Comparison of ENCODE assay signal across 28 cellular contexts in the genomic region with DNA sequence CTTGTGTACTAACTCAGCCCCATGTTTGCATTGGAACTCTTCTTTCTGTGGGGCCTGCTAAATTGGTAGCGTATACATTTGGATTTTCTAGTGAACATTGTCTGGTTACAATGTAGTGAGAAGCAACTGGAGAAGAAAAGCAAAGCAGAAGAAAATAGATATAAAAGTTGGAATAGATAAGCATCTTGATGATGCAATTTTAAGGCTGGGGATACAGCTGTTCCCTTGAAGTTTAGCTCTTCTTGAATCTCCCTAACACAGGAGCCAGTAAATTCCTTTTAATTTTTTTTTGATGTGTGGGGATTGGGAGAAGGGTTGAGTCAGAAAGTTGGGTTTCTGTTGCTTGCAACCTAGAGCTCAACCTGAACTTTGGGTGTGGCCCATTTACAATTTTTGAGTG.
"Had no signal": no experiment of that assay in that cellular context is flagged by ENCODE, and none has a peak within 500 bp of the region (broad histone marks: within the 10 kb centered on the region; RNA-seq: fewer than 3 reads in every experiment).

No MANE protein-coding gene starts in this region.

- H3K9me3 ChIP-seq: colonic mucosa, esophagus muscularis mucosa, esophagus squamous epithelium, gastrocnemius medialis, heart left ventricle had no signal

- H3K4me3 ChIP-seq: colonic mucosa, coronary artery, dorsolateral prefrontal cortex, esophagus muscularis mucosa, esophagus squamous epithelium, gastrocnemius medialis, gastroesophageal sphincter, heart left ventricle, heart right ventricle had no signal

- DNase-seq: colonic mucosa; cortex of kidney; dermis blood vessel endothelial cell; dorsolateral prefrontal cortex; effector CD4-positive, alpha-beta T cell; effector CD8-positive, alpha-beta T cell; effector memory CD4-positive, alpha-beta T cell; effector memory CD8-positive, alpha-beta T cell; endodermal cell; erythroblast; esophagus squamous epithelium; foreskin fibroblast; foreskin keratinocyte; foreskin melanocyte; gastrocnemius medialis; glutamatergic neuron; head of caudate nucleus; heart left ventricle; heart right ventricle had no signal

- FAIRE-seq: colon, endometrium, endothelial cell of umbilical vein, frontal cortex had no signal

- ATAC-seq: effector memory CD8-positive, alpha-beta T cell; esophagus mucosa; foreskin keratinocyte; gastrocnemius medialis; gastroesophageal sphincter; heart left ventricle; heart right ventricle had no signal

- H3K27ac ChIP-seq: colonic mucosa, coronary artery, dorsolateral prefrontal cortex, epithelial cell of prostate, esophagus muscularis mucosa, esophagus squamous epithelium, foreskin keratinocyte, gastrocnemius medialis, gastroesophageal sphincter, heart left ventricle, heart right ventricle had no signal

- H3K27me3 ChIP-seq: colonic mucosa, esophagus muscularis mucosa, esophagus squamous epithelium, foreskin keratinocyte, gastrocnemius medialis, gastroesophageal sphincter, heart left ventricle, heart right ventricle had no signal

- H3K4me1 ChIP-seq: colonic mucosa, esophagus muscularis mucosa, esophagus squamous epithelium, foreskin keratinocyte, gastrocnemius medialis, gastroesophageal sphincter, heart left ventricle, heart right ventricle had no signal

- H3K36me3 ChIP-seq: colonic mucosa, esophagus muscularis mucosa, esophagus squamous epithelium, gastrocnemius medialis, gastroesophageal sphincter, heart left ventricle, heart right ventricle had no signal
